1 cellular context compared by ENCODE assay signal in genomic region chr16:83899978-83900377, GRCh38.
TF ChIP-seq lines count a peak whose summit lies in the region.

No MANE protein-coding gene starts in this region.

TF ChIP-seq in HCT116, 20 proteins besides CTCF, POLR2A, EP300 and RAD21:
- TF ChIP-seq, protein P1, sequence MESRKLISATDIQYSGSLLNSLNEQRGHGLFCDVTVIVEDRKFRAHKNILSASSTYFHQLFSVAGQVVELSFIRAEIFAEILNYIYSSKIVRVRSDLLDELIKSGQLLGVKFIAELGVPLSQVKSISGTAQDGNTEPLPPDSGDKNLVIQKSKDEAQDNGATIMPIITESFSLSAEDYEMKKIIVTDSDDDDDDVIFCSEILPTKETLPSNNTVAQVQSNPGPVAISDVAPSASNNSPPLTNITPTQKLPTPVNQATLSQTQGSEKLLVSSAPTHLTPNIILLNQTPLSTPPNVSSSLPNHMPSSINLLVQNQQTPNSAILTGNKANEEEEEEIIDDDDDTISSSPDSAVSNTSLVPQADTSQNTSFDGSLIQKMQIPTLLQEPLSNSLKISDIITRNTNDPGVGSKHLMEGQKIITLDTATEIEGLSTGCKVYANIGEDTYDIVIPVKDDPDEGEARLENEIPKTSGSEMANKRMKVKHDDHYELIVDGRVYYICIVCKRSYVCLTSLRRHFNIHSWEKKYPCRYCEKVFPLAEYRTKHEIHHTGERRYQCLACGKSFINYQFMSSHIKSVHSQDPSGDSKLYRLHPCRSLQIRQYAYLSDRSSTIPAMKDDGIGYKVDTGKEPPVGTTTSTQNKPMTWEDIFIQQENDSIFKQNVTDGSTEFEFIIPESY (IDR thresholded peaks at IDR 0.05; ENCODE audit: extremely low read depth, insufficient replicate concordance, low read length), result no peak
